Comparison of ENCODE assay signal across 1 cellular context in genomic region chr2:146867472-146867986, GRCh38.
TF ChIP-seq lines count a peak whose summit lies in the region.

No MANE protein-coding gene starts in this region.

TF ChIP-seq in GM23338, 12 proteins besides CTCF, POLR2A, EP300 and RAD21:
- no peak for TF ChIP-seq ZNF462 (CRISPR knock-in tag; IDR thresholded peaks at IDR 0.05)
